ENCODE assay signal across 1 cellular context in genomic region chr2:173590278-173590811, GRCh38.
TF ChIP-seq lines count a peak whose summit lies in the region.

No MANE protein-coding gene starts in this region.

TF ChIP-seq in HEK293, 187 proteins besides CTCF, POLR2A, EP300 and RAD21 (continued from another document):
- peak; percentile 52; the same call in 1 of the 2 replicates for TF ChIP-seq TSHZ1 (tag by site-specific recombination; IDR thresholded peaks at IDR 0.05; ENCODE audit: borderline replicate concordance)
- no peak for TF ChIP-seq TRIM28 (IDR thresholded peaks at IDR 0.05; ENCODE audit: borderline replicate concordance, low read length)
- TF ChIP-seq ZFP37 (tag by site-specific recombination; IDR thresholded peaks at IDR 0.05) = 0 out of 2 replicates have a peak, but pooled peaks have one; percentile 30
- TF ChIP-seq ZNF23 (tag by site-specific recombination; IDR thresholded peaks at IDR 0.05; ENCODE audit: borderline replicate concordance) = no peak
- peak; percentile 91; the same call in 1 of the 2 replicates for TF ChIP-seq ZNF610 (tag by site-specific recombination; IDR thresholded peaks at IDR 0.05; ENCODE audit: borderline replicate concordance)
- TF ChIP-seq KLF7 (tag by site-specific recombination; IDR thresholded peaks at IDR 0.05; ENCODE audit: borderline replicate concordance) = peak; percentile 22; the same call in 1 of the 2 replicates
- no peak for TF ChIP-seq ZNF223 (tag by site-specific recombination; IDR thresholded peaks at IDR 0.05)
- TF ChIP-seq ZNF391 (tag by site-specific recombination; IDR thresholded peaks at IDR 0.05; ENCODE audit: borderline replicate concordance, low read depth) = no peak
- 0 out of 2 replicates have a peak, but pooled peaks have one; percentile 27 for TF ChIP-seq ZNF350 (tag by site-specific recombination; IDR thresholded peaks at IDR 0.05)
- TF ChIP-seq ZNF2 (tag by site-specific recombination; IDR thresholded peaks at IDR 0.05) = no peak
- TF ChIP-seq ZNF777 (tag by site-specific recombination; IDR thresholded peaks at IDR 0.05; ENCODE audit: borderline replicate concordance) = no peak
- TF ChIP-seq ZNF692 (tag by site-specific recombination; IDR thresholded peaks at IDR 0.05) = no peak
- TF ChIP-seq PRDM6 (tag by site-specific recombination; IDR thresholded peaks at IDR 0.05) = peak; percentile 85
- no peak for TF ChIP-seq ZNF416 (tag by site-specific recombination; IDR thresholded peaks at IDR 0.05)
- TF ChIP-seq ZNF600 (tag by site-specific recombination; IDR thresholded peaks at IDR 0.05) = peak; percentile 47; the same call in 1 of the 2 replicates
- TF ChIP-seq MZF1 (tag by site-specific recombination; IDR thresholded peaks at IDR 0.05; ENCODE audit: borderline replicate concordance) = peak; percentile 88
- peak; percentile 49; the same call in 1 of the 2 replicates for TF ChIP-seq PRDM10 (tag by site-specific recombination; IDR thresholded peaks at IDR 0.05)
- TF ChIP-seq BCL11A (tag by site-specific recombination; IDR thresholded peaks at IDR 0.05; ENCODE audit: low read depth) = 0 out of 2 replicates have a peak, but pooled peaks have one; percentile 33
- 0 out of 2 replicates have a peak, but pooled peaks have one; percentile 25 for TF ChIP-seq ZBTB48 (tag by site-specific recombination; IDR thresholded peaks at IDR 0.05)
- TF ChIP-seq PRDM1 (tag by site-specific recombination; IDR thresholded peaks at IDR 0.05) = no peak
- TF ChIP-seq ZNF335 (tag by site-specific recombination; conservative IDR thresholded peaks at IDR 0.05) = 0 out of 2 replicates have a peak, but pooled peaks have one; percentile 23
- TF ChIP-seq ZNF169 (tag by site-specific recombination; IDR thresholded peaks at IDR 0.05) = no peak
- TF ChIP-seq ZXDB (tag by site-specific recombination; IDR thresholded peaks at IDR 0.05) = peak; percentile 59
- peak; percentile 59; the same call in 1 of the 2 replicates for TF ChIP-seq ZNF366 (tag by site-specific recombination; conservative IDR thresholded peaks at IDR 0.05)
- TF ChIP-seq PRDM4 (tag by site-specific recombination; IDR thresholded peaks at IDR 0.05) = peak; percentile 81
- peak; percentile 84 for TF ChIP-seq ZNF843 (tag by site-specific recombination; IDR thresholded peaks at IDR 0.05)
- 0 out of 2 replicates have a peak, but pooled peaks have one; percentile 52 for TF ChIP-seq ZNF133 (tag by site-specific recombination; IDR thresholded peaks at IDR 0.05)
- peak; percentile 65; the same call in 1 of the 2 replicates for TF ChIP-seq OSR2 (tag by site-specific recombination; IDR thresholded peaks at IDR 0.05)
- TF ChIP-seq ZNF394 (tag by site-specific recombination; IDR thresholded peaks at IDR 0.05; ENCODE audit: borderline replicate concordance) = 0 out of 2 replicates have a peak, but pooled peaks have one; percentile 19
- TF ChIP-seq ZNF341 (tag by site-specific recombination; IDR thresholded peaks at IDR 0.05; ENCODE audit: low read depth) = peak; percentile 69
- TF ChIP-seq ZNF140 (tag by site-specific recombination; IDR thresholded peaks at IDR 0.05) = no peak
- peak; percentile 72 for TF ChIP-seq SP7 (tag by site-specific recombination; IDR thresholded peaks at IDR 0.05)
- TF ChIP-seq ZNF629 (tag by site-specific recombination; IDR thresholded peaks at IDR 0.05) = peak; percentile 37; the same call in 1 of the 2 replicates
- TF ChIP-seq GFI1B (tag by site-specific recombination; IDR thresholded peaks at IDR 0.05) = 0 out of 2 replicates have a peak, but pooled peaks have one; percentile 49
- TF ChIP-seq SP2 (tag by site-specific recombination; IDR thresholded peaks at IDR 0.05) = peak; percentile 22; the same call in 1 of the 2 replicates
